In the genomic region with DNA sequence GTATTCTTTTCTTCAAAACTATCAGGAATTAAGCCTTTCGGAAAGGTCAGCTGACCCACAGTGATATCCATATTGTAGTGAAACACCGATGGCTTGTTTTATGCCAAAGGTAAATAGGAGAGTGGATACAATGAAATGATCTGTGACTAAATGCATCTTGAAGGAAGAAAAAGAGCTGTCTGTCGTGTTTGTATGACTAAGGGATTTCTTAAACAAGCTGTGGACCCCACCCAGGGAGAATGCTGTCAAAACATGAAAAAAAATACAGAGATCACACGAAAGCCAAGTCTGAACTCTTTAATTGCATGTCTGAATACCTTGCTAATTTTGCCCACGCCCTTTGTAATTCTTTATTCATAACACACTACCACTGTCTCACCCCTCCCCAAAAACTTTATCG, we compare ENCODE assay signal across 24 cellular contexts.
DNase-seq lines count a peak whose midpoint lies in the region; ATAC-seq, FAIRE-seq and TF ChIP-seq lines count a peak whose summit lies in the region.
"Had no signal": no experiment of that assay in that cellular context is flagged by ENCODE, and none has a peak within 500 bp of the region (broad histone marks: within the 10 kb centered on the region; RNA-seq: fewer than 3 reads in every experiment).

No MANE protein-coding gene starts in this region.

- no peaks in the 10 kb centered on the region for H3K36me3 ChIP-seq in RWPE2 (ENCODE audit: low read depth)
- no peaks in the 10 kb centered on the region for H3K36me3 ChIP-seq in bronchial epithelial cell (ENCODE audit: control insufficient read depth, insufficient read depth, low read length)
- peaks cover 2 to 6% of the 10 kb centered on the region in 2 experiments for H3K36me3 ChIP-seq in keratinocyte (ENCODE audit: control insufficient read depth in 2 of 2, extremely low read depth in 1 of 2, insufficient read depth in 2 of 2, low read length in 2 of 2)
- H3K36me3 ChIP-seq: BE2C had no signal

- no peak for TF ChIP-seq CTCF in RWPE2 (IDR thresholded peaks at IDR 0.05; ENCODE audit: poor library complexity, severe bottlenecking)
- TF ChIP-seq CTCF in bronchial epithelial cell (IDR thresholded peaks at IDR 0.05; ENCODE audit: insufficient read depth, low read length, severe bottlenecking), result no peak
- no peak for TF ChIP-seq CTCF in keratinocyte (optimal IDR thresholded peaks at IDR 0.05 in 1 of 3, IDR thresholded peaks at IDR 0.05 in 1 of 3, conservative IDR thresholded peaks at IDR 0.05 in 1 of 3; ENCODE audit: extremely low read depth in 1 of 3, insufficient read depth in 2 of 3, low read length in 3 of 3)

- no peak overlapping the region for H3K27ac ChIP-seq in RWPE2 (ENCODE audit: poor library complexity, severe bottlenecking)
- H3K27ac ChIP-seq in keratinocyte (ENCODE audit: control insufficient read depth, insufficient read depth, low read length), result peak overlapping the region; percentile 62
- H3K27ac ChIP-seq: A549, HL-60 had no signal

- no peaks in the 10 kb centered on the region for H3K9me3 ChIP-seq in RWPE2 (ENCODE audit: severe bottlenecking)
- no peaks in the 10 kb centered on the region for H3K9me3 ChIP-seq in keratinocyte (ENCODE audit: control insufficient read depth, low read depth, low read length)
- H3K9me3 ChIP-seq: A549, BE2C, SK-N-SH had no signal

- H3K4me1 ChIP-seq in RWPE2 (ENCODE audit: insufficient read depth, poor library complexity, severe bottlenecking) (peaks cover 6% of the 10 kb centered on the region), keratinocyte (ENCODE audit: control insufficient read depth, extremely low read depth, insufficient read depth, low read length) (peaks cover 18% of the 10 kb centered on the region)
- H3K4me1 ChIP-seq: A549, BE2C had no signal

- no peak overlapping the region for H2AFZ ChIP-seq in keratinocyte (ENCODE audit: control insufficient read depth, low read length)

- DNase-seq in Daoy (ENCODE audit: low read depth), result peak; percentile 20
- no peak for DNase-seq in RWPE2 (ENCODE audit: low spot score)
- peak; percentile 56 for DNase-seq in bronchial epithelial cell (ENCODE audit: low read depth)
- no peak for DNase-seq in keratinocyte (ENCODE audit: low read depth, low spot score)
- no peak for DNase-seq in islet precursor cell
- no peak for DNase-seq in AML-193 (lab: John Stamatoyannopoulos, UW)
- DNase-seq in DMS79 treated with DMSO at 0.1 percent for 48 hours (lab: John Stamatoyannopoulos, UW), result no peak
- DNase-seq: BE2C; CD8-positive, alpha-beta memory T cell; DMS 273 treated with DMSO at 0.1 percent for 48 hours; DMS79; NCI-H1048; NCI-H1417; NCI-H1694; NCI-H2029 treated with DMSO at 0.1 percent for 48 hours; NCI-H2227 treated with DMSO at 0.1 percent for 48 hours; NCI-H526 treated with DMSO at 0.1 percent for 48 hours; RPMI8226; SIG-M5; SK-N-SH had no signal

- no peaks in the 10 kb centered on the region for H3K9me1 ChIP-seq in keratinocyte (ENCODE audit: control insufficient read depth, extremely low read depth, insufficient read depth, low read length)

- H4K20me1 ChIP-seq in keratinocyte (ENCODE audit: control insufficient read depth, extremely low read depth, insufficient read depth, low read length), result no peaks in the 10 kb centered on the region

- H3K4me3 ChIP-seq in RWPE2 (ENCODE audit: severe bottlenecking), result no peak overlapping the region
- H3K4me3 ChIP-seq in bronchial epithelial cell (ENCODE audit: low read depth, low read length), result no peak overlapping the region
- H3K4me3 ChIP-seq in keratinocyte (ENCODE audit: control insufficient read depth in 2 of 3, extremely low read depth in 1 of 3, insufficient read depth in 2 of 3, low read depth in 1 of 3, low read length in 3 of 3), result no peak overlapping the region
- H3K4me3 ChIP-seq: A549 had no signal

- H3K79me2 ChIP-seq in keratinocyte (ENCODE audit: control insufficient read depth, insufficient read depth, low read length), result peaks cover 47% of the 10 kb centered on the region

- H3K9ac ChIP-seq in keratinocyte (ENCODE audit: control insufficient read depth, extremely low read depth, insufficient read depth, low read length), result no peak overlapping the region
- H3K9ac ChIP-seq: SK-N-SH had no signal

- dilution Hi-C loops in keratinocyte (cut with MboI; ENCODE audit: extremely low pct_ligation_motif_present, low sequenced_read_pairs), result no loop called here

- peak overlapping the region; percentile 56 for H3K4me2 ChIP-seq in keratinocyte (ENCODE audit: control insufficient read depth, extremely low read depth, insufficient read depth, low read depth, low read length)
- H3K4me2 ChIP-seq: A549, SK-N-SH had no signal

- peak; percentile 17; the same call in 1 of the 3 replicates for ATAC-seq in RWPE2 (ENCODE audit: low read depth)
- ATAC-seq: A549, HCT116 had no signal

- no peak for FAIRE-seq in bronchial epithelial cell (lab: Jason Lieb, UNC)
- peak; percentile 80 for FAIRE-seq in keratinocyte (lab: Jason Lieb, UNC)
- FAIRE-seq: A549, GM12892 had no signal

- H3K27me3 ChIP-seq in RWPE2 (ENCODE audit: insufficient read depth, poor library complexity, severe bottlenecking) (no peaks in the 10 kb centered on the region), bronchial epithelial cell (ENCODE audit: control insufficient read depth, insufficient read depth, low read length) (no peaks in the 10 kb centered on the region), keratinocyte (ENCODE audit: control insufficient read depth, extremely low read depth, insufficient read depth, low read length) (no peaks in the 10 kb centered on the region)
- H3K27me3 ChIP-seq: BE2C had no signal

Comparison
In these comparisons a context has a peak if more than half of its experiments do, and no peak if none do; other contexts are left out.
1. DNase-seq: peak in Daoy (single experiment) and bronchial epithelial cell (single experiment); none in RWPE2 (single experiment), keratinocyte (single experiment), islet precursor cell (single experiment), AML-193 (0 of 2) and DMS79 treated with DMSO at 0.1 percent for 48 hours (single experiment).